1 cellular context compared by ENCODE assay signal in genomic region chr2:195486987-195487644, GRCh38.
A peak's percentile ranks its signal among the peaks of the same experiment; 100 is the strongest.
TF ChIP-seq lines count a peak whose summit lies in the region.

No MANE protein-coding gene starts in this region.

TF ChIP-seq in K562, 482 proteins besides CTCF, POLR2A, EP300 and RAD21 (continued from another document and continues in another):
- TF ChIP-seq DACH1 (IDR thresholded peaks at IDR 0.05; ENCODE audit: partially characterized antibody): peak; percentile 72
- TF ChIP-seq BCOR (IDR thresholded peaks at IDR 0.05): no peak
- no peak for TF ChIP-seq ARID4B (CRISPR knock-in tag; IDR thresholded peaks at IDR 0.05)
- TF ChIP-seq FOXO4 (CRISPR knock-in tag; IDR thresholded peaks at IDR 0.05): no peak
- no peak for TF ChIP-seq BRF2 (IDR thresholded peaks at IDR 0.05; ENCODE audit: borderline replicate concordance, insufficient read depth, insufficient read length)
- peak; percentile 58; the same call in 1 of the 2 replicates for TF ChIP-seq ZNF316 (IDR thresholded peaks at IDR 0.05)
- TF ChIP-seq POLR3A (IDR thresholded peaks at IDR 0.05; ENCODE audit: borderline replicate concordance, extremely low read depth, insufficient read depth, insufficient read length): no peak
- peak; percentile 92 for TF ChIP-seq POLR2AphosphoS5 (IDR thresholded peaks at IDR 0.05; ENCODE audit: control insufficient read depth, insufficient read depth, low read depth, low read length)
- no peak for TF ChIP-seq HNRNPLL (IDR thresholded peaks at IDR 0.05; ENCODE audit: low read depth, low read length, poor library complexity, severe bottlenecking)
- no peak for TF ChIP-seq ZBTB12 (CRISPR knock-in tag; IDR thresholded peaks at IDR 0.05)
- no peak for TF ChIP-seq ZNF280B (CRISPR knock-in tag; IDR thresholded peaks at IDR 0.05)
- TF ChIP-seq ZNF165 (CRISPR knock-in tag; IDR thresholded peaks at IDR 0.05; ENCODE audit: borderline replicate concordance): no peak
- TF ChIP-seq PCBP2 (IDR thresholded peaks at IDR 0.05; ENCODE audit: low read depth, low read length, poor library complexity, severe bottlenecking): no peak
- peak; percentile 86 for TF ChIP-seq HDAC2 (IDR thresholded peaks at IDR 0.05)
- TF ChIP-seq SMARCE1 (IDR thresholded peaks at IDR 0.05): peak; percentile 96
- TF ChIP-seq AFF1 (IDR thresholded peaks at IDR 0.05; ENCODE audit: low read depth in 1 of 2, partially characterized antibody in 2 of 2): peak in 1 of 2 experiments; percentile 37
- no peak for TF ChIP-seq ZNF436 (CRISPR knock-in tag; IDR thresholded peaks at IDR 0.05)
- no peak for TF ChIP-seq KLF1 (tag; IDR thresholded peaks at IDR 0.05)
- peak in 1 of 2 experiments; percentile 40; a peak in 2 of 4 replicates for TF ChIP-seq ZNF318 (IDR thresholded peaks at IDR 0.05; ENCODE audit: borderline replicate concordance in 1 of 2, low read depth in 1 of 2)
- TF ChIP-seq FOSL1 (tag; conservative IDR thresholded peaks at IDR 0.05): peak; percentile 98
- peak; percentile 73 for TF ChIP-seq MAFG (tag; conservative IDR thresholded peaks at IDR 0.05)
- no peak for TF ChIP-seq ZFP30 (CRISPR knock-in tag; IDR thresholded peaks at IDR 0.05; ENCODE audit: borderline replicate concordance)
- TF ChIP-seq NCOA4 (IDR thresholded peaks at IDR 0.05; ENCODE audit: partially characterized antibody): no peak
- TF ChIP-seq E2F1 (CRISPR knock-in tag; IDR thresholded peaks at IDR 0.05): no peak
- no peak for TF ChIP-seq E2F6 (IDR thresholded peaks at IDR 0.05; ENCODE audit: borderline replicate concordance in 1 of 2, extremely low read depth in 1 of 2, insufficient read depth in 1 of 2, insufficient read length in 1 of 2, low read depth in 1 of 2, low read length in 1 of 2, poor library complexity in 1 of 2, severe bottlenecking in 1 of 2)
- peak; percentile 85 for TF ChIP-seq CC2D1A (IDR thresholded peaks at IDR 0.05)
- no peak for TF ChIP-seq GTF2B (IDR thresholded peaks at IDR 0.05; ENCODE audit: extremely low read depth, insufficient read length)
